Comparison of ENCODE assay signal across 9 cellular contexts in genomic region chr19:39897511-39898245, GRCh38. TPM values are rescaled to one million over a fixed set of nuclear protein-coding genes. Genes with fewer than 3 reads are reported as not detected.
DNase-seq lines count a peak whose midpoint lies in the region; ATAC-seq and TF ChIP-seq lines count a peak whose summit lies in the region.
"Not testable (repeated sequence)": the region's sequence is repeated elsewhere in the genome, so short reads cannot be mapped to it uniquely, and the experiment has no call there.
"Had no signal": no experiment of that assay in that cellular context is flagged by ENCODE, and none has a peak within 500 bp of the region (broad histone marks: within the 10 kb centered on the region; RNA-seq: fewer than 3 reads in every experiment).

No MANE protein-coding gene starts in this region.

- H3K4me1 ChIP-seq in MM.1S (ENCODE audit: low read length); smooth muscle cell (ENCODE audit: low read depth): not testable (repeated sequence)

- 11% methylated on average over 13 of the region's 13 CpGs for WGBS in smooth muscle cell (ENCODE audit: low lambda C conversion rate)

- not testable (repeated sequence) for H3K27me3 ChIP-seq in MM.1S (replicated peaks; ENCODE audit: insufficient read depth, low read length); smooth muscle cell (ENCODE audit: low read depth)

- H3K4me3 Mint-ChIP-seq in chondrocyte (ENCODE audit: unreplicated experiment) = not testable (repeated sequence)

- H2AFZ ChIP-seq in MM.1S (ENCODE audit: low read length); smooth muscle cell (ENCODE audit: low read depth): not testable (repeated sequence)

- intact Hi-C loops in left colon (cut with DNase I, micrococcal nuclease) = not testable (repeated sequence)

- not testable (repeated sequence) for H3K36me3 ChIP-seq in MM.1S (replicated peaks; ENCODE audit: insufficient read depth, low read length); smooth muscle cell (ENCODE audit: low read depth)

- in situ Hi-C loops in ACHN (cut with HindIII; ENCODE audit: low pct_ligation_motif_present, low pct_unique_long_range_greater_than_20kb, low sequenced_read_pairs) = not testable (repeated sequence)

- not testable (repeated sequence) for H3K36me3 Mint-ChIP-seq in chondrocyte (ENCODE audit: low read depth)

- H3K4me1 Mint-ChIP-seq in chondrocyte (ENCODE audit: low read depth) = not testable (repeated sequence)

- ATAC-seq in left colon = peak; percentile 61

- H3K9me3 Mint-ChIP-seq in chondrocyte (ENCODE audit: low read depth) = not testable (repeated sequence)

- not testable (repeated sequence) for H3K27ac ChIP-seq in MM.1S (ENCODE audit: low read length); smooth muscle cell (ENCODE audit: low read depth)

- H3K9me3 ChIP-seq in MM.1S (replicated peaks; ENCODE audit: insufficient read depth, low read length); smooth muscle cell (replicated peaks; ENCODE audit: low read depth): not testable (repeated sequence)

- not testable (repeated sequence) for H3K4me3 ChIP-seq in MM.1S (ENCODE audit: low read length); smooth muscle cell

- TF ChIP-seq CTCF in GM12874 (IDR thresholded peaks at IDR 0.05; ENCODE audit: insufficient read depth, low read depth, low read length) = peak; percentile 64
- peak; percentile 28 for TF ChIP-seq CTCF in MM.1S (IDR thresholded peaks at IDR 0.05; ENCODE audit: low read length)
- peak; percentile 76 for TF ChIP-seq CTCF in chondrocyte (IDR thresholded peaks at IDR 0.05)
- TF ChIP-seq CTCF in smooth muscle cell (IDR thresholded peaks at IDR 0.05; ENCODE audit: borderline replicate concordance, insufficient read depth, poor library complexity, severe bottlenecking) = peak; percentile 61

- H3K27me3 Mint-ChIP-seq in chondrocyte (ENCODE audit: low read depth) = not testable (repeated sequence)

- not testable (repeated sequence) for H3K79me2 ChIP-seq in MM.1S (ENCODE audit: low read length); smooth muscle cell (ENCODE audit: low read depth)

- not testable (repeated sequence) for H3K9me2 ChIP-seq in MM.1S (replicated peaks; ENCODE audit: insufficient read depth, low read length)

- H3K4me2 ChIP-seq in MM.1S (ENCODE audit: low read depth, low read length); smooth muscle cell: not testable (repeated sequence)

- H3K9ac ChIP-seq in MM.1S (ENCODE audit: low read length); smooth muscle cell (ENCODE audit: low read depth): not testable (repeated sequence)

- H4K20me1 ChIP-seq in MM.1S (ENCODE audit: insufficient read depth, low read length); smooth muscle cell (ENCODE audit: low read depth): not testable (repeated sequence)

- H3K27ac Mint-ChIP-seq in chondrocyte (ENCODE audit: unreplicated experiment) = not testable (repeated sequence)

- DNase-seq in ACHN (peak; percentile 50), MM.1S (peak; percentile 43), SHP77 treated with DMSO at 0.1 percent for 48 hours (lab: John Stamatoyannopoulos, UW) (peak; percentile 28)
- DNase-seq in activated CD8-positive, alpha-beta memory T cell treated with anti-CD3 and anti-CD28 coated beads, Interleukin-2, amount 50 U/mL, for 48 hours = peak; percentile 78
- DNase-seq in chondrocyte (ENCODE audit: low spot score); left colon; smooth muscle cell (lab: John Stamatoyannopoulos, UW; ENCODE audit: unreplicated experiment): not testable (repeated sequence)

- H3F3A ChIP-seq in MM.1S (ENCODE audit: insufficient read depth, low read length); smooth muscle cell (ENCODE audit: low read depth): not testable (repeated sequence)

RNA-seq across cellular contexts. Expression of gene FCGBP, which starts 36.8 kb away (rescaled TPM):
- 0.31 to 1.6 TPM (median 0.42 TPM) in 3 replicates for total RNA-seq in chondrocyte
- 1,000 to 10,000 TPM; 6,411 to 6,996 TPM for total RNA-seq in left colon
- total RNA-seq in smooth muscle cell = 0.18 and 0.94 TPM in 2 replicates
- 0.04 and 0.15 TPM in 2 replicates for polyA plus RNA-seq in smooth muscle cell
- total RNA-seq: A172 had no signal

RNA-seq across cellular contexts. Expression of gene FBL, which starts 51.5 kb away (rescaled TPM):
- 95.0 to 119 TPM (median 104 TPM) in 3 replicates for total RNA-seq in chondrocyte
- 100 to 1,000 TPM; 128 to 166 TPM for total RNA-seq in left colon
- total RNA-seq in smooth muscle cell = 123 and 124 TPM in 2 replicates
- polyA plus RNA-seq in smooth muscle cell = 116 and 140 TPM in 2 replicates

Comparison
In these comparisons a context has a peak if more than half of its experiments do, and no peak if none do; other contexts are left out.
1. RNA of gene FCGBP, which starts 36.8 kb away (total RNA-seq): 6,411 to 6,996 TPM in left colon; 0.31 to 1.6 TPM in chondrocyte and 0.18 to 0.94 TPM in smooth muscle cell; every median in the first group is over 1,000 times any median in the second.
2. Peak in every context shown above with its lines, with median percentiles within 50 percentile points of each other: CTCF ChIP-seq.